In genomic region chr12:57180321-57180989, GRCh38 we compare ENCODE assay signal across 1 cellular context.
TF ChIP-seq lines count a peak whose summit lies in the region.

No MANE protein-coding gene starts in this region.

TF ChIP-seq in HepG2, 621 proteins besides CTCF, POLR2A, EP300 and RAD21:
- TF ChIP-seq LRRFIP1 (CRISPR knock-in tag; conservative IDR thresholded peaks at IDR 0.05): no peak
- no peak for TF ChIP-seq CHCHD3 (CRISPR knock-in tag; IDR thresholded peaks at IDR 0.05)
- peak; percentile 81 for TF ChIP-seq AGO2 (optimal IDR thresholded peaks at IDR 0.05; ENCODE audit: low read depth, low read length)
